Comparison of ENCODE assay signal across 16 cellular contexts in the genomic region with DNA sequence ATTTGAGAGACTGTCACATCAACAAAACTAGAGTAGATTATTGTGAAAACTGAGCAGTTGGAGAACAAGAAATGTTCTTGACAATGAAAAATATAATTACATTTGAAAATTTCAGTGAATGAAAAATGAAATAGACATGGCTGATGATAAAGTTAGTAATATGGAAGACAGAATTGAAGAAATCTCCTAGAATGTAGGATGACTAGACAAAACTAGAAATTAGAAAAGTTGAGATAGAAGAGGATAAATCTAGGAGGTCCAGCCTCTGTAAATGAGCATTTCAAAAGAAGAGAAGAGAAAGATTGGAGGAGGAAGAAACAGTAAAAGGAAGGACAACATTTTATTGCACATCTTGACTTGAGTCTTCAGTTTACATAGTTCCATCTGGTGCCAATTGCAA.
A peak's percentile ranks its signal among the peaks of the same experiment; 100 is the strongest.
DNase-seq lines count a peak whose midpoint lies in the region; ATAC-seq, FAIRE-seq and TF ChIP-seq lines count a peak whose summit lies in the region.
"Had no signal": no experiment of that assay in that cellular context is flagged by ENCODE, and none has a peak within 500 bp of the region (broad histone marks: within the 10 kb centered on the region; RNA-seq: fewer than 3 reads in every experiment).

No MANE protein-coding gene starts in this region.

- H3K4me2 ChIP-seq in SK-N-SH = no peak overlapping the region
- H3K4me2 ChIP-seq in MM.1S (ENCODE audit: low read depth, low read length) = peak overlapping the region; percentile 27; the same call in 1 of the 2 replicates
- no peak overlapping the region for H3K4me2 ChIP-seq in K562 (ENCODE audit: insufficient read depth, low read length)
- H3K4me2 ChIP-seq: BLaER1 treated with 17β-estradiol and CSF1 and Interleukin-3, amounts not matched to agents 10 nM and 100 nM had no signal

- H2AFZ ChIP-seq in SK-N-SH (ENCODE audit: low read depth) (no peak overlapping the region), MM.1S (ENCODE audit: low read length) (no peak overlapping the region), K562 (ENCODE audit: low read depth, low read length) (no peak overlapping the region)

- TF ChIP-seq CTCF in SK-N-SH (IDR thresholded peaks at IDR 0.05) = no peak
- no peak for TF ChIP-seq CTCF in MM.1S (IDR thresholded peaks at IDR 0.05; ENCODE audit: low read length)
- TF ChIP-seq CTCF in K562 (IDR thresholded peaks at IDR 0.05 in 2 of 3, conservative IDR thresholded peaks at IDR 0.05 in 1 of 3; ENCODE audit: insufficient read depth in 2 of 3, low read depth in 1 of 3, low read length in 3 of 3) = no peak
- no peak for TF ChIP-seq CTCF in foreskin fibroblast (IDR thresholded peaks at IDR 0.05; ENCODE audit: low read depth, low read length)

- H3K27ac ChIP-seq in SK-N-SH (ENCODE audit: low read depth in 2 of 2, low read length in 1 of 2) (peak overlapping the region in 1 of 2 experiments; percentile 100; a peak in 2 of 4 replicates), MM.1S (ENCODE audit: low read length) (peak overlapping the region; percentile 65; the same call in 1 of the 2 replicates), K562 (ENCODE audit: extremely low read depth, low read depth, low read length) (no peak overlapping the region)
- H3K27ac ChIP-seq: 22Rv1; BLaER1 treated with 17β-estradiol and CSF1 and Interleukin-3, amounts not matched to agents 10 nM and 100 nM had no signal

- no peak for ATAC-seq in SK-N-SH treated with all-trans-retinoic acid at 6 μM for 48 hours
- ATAC-seq in K562 = no peak
- ATAC-seq: CD8-positive, alpha-beta T cell had no signal

- CTCF ChIA-PET in SK-N-SH (lab: Yijun Ruan, JAX) (interaction anchor here (1.6 kb wide), 1 partner anchor 376 kb away, joined by 3 read pairs; no protein-coding TSS in a partner anchor), K562 (lab: Yijun Ruan, JAX; ENCODE audit: low intra/inter-chr PET ratio) (no interaction called here)

- no peak for TF ChIP-seq POLR2A in K562 (conservative IDR thresholded peaks at IDR 0.05)

- H3K27me3 ChIP-seq in SK-N-SH (ENCODE audit: insufficient read depth) (no peaks in the 10 kb centered on the region), MM.1S (replicated peaks; ENCODE audit: insufficient read depth, low read length) (no peaks in the 10 kb centered on the region), K562 (ENCODE audit: control insufficient read depth in 2 of 2, insufficient read depth in 2 of 2, low read length in 2 of 2) (peaks cover 15 to 42% of the 10 kb centered on the region in 2 experiments; a peak in 4 of 5 replicates)
- H3K27me3 ChIP-seq: BLaER1 treated with 17β-estradiol and CSF1 and Interleukin-3, amounts not matched to agents 10 nM and 100 nM had no signal

- H3K9me3 ChIP-seq in SK-N-SH = 0 out of 2 replicates have a peak, but pooled peaks cover 6% of the 10 kb centered on the region
- no peaks in the 10 kb centered on the region for H3K9me3 ChIP-seq in MM.1S (replicated peaks; ENCODE audit: insufficient read depth, low read length)
- no peaks in the 10 kb centered on the region for H3K9me3 ChIP-seq in K562 (replicated peaks; ENCODE audit: control insufficient read depth, insufficient read depth, low read depth, low read length)

- BruUV-seq in K562 (replicated peaks; lab: Mats Ljungman, UMichigan) = no TSS peak

- DNase-seq in SK-N-SH = no peak
- no peak for DNase-seq in MM.1S
- DNase-seq in K562 (ENCODE audit: extremely low read depth in 1 of 4, low spot score in 3 of 4) = no peak
- no peak for DNase-seq in kidney glomerular epithelial cell (lab: John Stamatoyannopoulos, UW)
- DNase-seq in foreskin fibroblast = no peak
- no peak for DNase-seq in RPMI8226
- DNase-seq: Calu3; CD8-positive, alpha-beta T cell; DMS79 treated with DMSO at 0.1 percent for 48 hours; GF-D8; H9 had no signal

- H3K36me3 ChIP-seq in SK-N-SH (replicated peaks in 1 of 2; ENCODE audit: control insufficient read depth in 1 of 2, insufficient read depth in 2 of 2, low read length in 1 of 2) (peaks cover 0 to 3% of the 10 kb centered on the region in 2 experiments), MM.1S (replicated peaks; ENCODE audit: insufficient read depth, low read length) (no peaks in the 10 kb centered on the region), K562 (ENCODE audit: control insufficient read depth, insufficient read depth, low read length) (no peaks in the 10 kb centered on the region)
- H3K36me3 ChIP-seq: BLaER1 treated with 17β-estradiol and CSF1 and Interleukin-3, amounts not matched to agents 10 nM and 100 nM had no signal

- intact Hi-C loops in K562 (cut with micrococcal nuclease) = no loop called here

- H3K9me1 ChIP-seq in K562 (ENCODE audit: control insufficient read depth, insufficient read depth, low read length) = no peaks in the 10 kb centered on the region

- no peak overlapping the region for H3K4me3 ChIP-seq in SK-N-SH (ENCODE audit: low read depth in 2 of 2, low read length in 1 of 2)
- H3K4me3 ChIP-seq in MM.1S (ENCODE audit: low read length) = no peak overlapping the region
- no peak overlapping the region for H3K4me3 ChIP-seq in K562
- no peak overlapping the region for H3K4me3 ChIP-seq in foreskin fibroblast (ENCODE audit: low read depth in 1 of 2, low read length in 2 of 2)
- H3K4me3 ChIP-seq: BLaER1 treated with 17β-estradiol and CSF1 and Interleukin-3, amounts not matched to agents 10 nM and 100 nM; GM12878 had no signal

- TF ChIP-seq EP300 in SK-N-SH (IDR thresholded peaks at IDR 0.05; ENCODE audit: borderline replicate concordance in 1 of 2, low read depth in 1 of 2, low read length in 1 of 2) = no peak
- TF ChIP-seq EP300 in K562 (IDR thresholded peaks at IDR 0.05; ENCODE audit: low read length) = no peak

- POLR2A ChIA-PET in SK-N-SH (lab: Yijun Ruan, JAX) = no interaction called here
- POLR2A ChIA-PET in K562 (lab: Yijun Ruan, JAX) = no interaction called here

- no peak overlapping the region for H3K9ac ChIP-seq in SK-N-SH
- no peak overlapping the region for H3K9ac ChIP-seq in MM.1S (ENCODE audit: low read length)
- no peak overlapping the region for H3K9ac ChIP-seq in K562 (ENCODE audit: insufficient read depth in 1 of 2, low read depth in 2 of 2, low read length in 2 of 2)
- H3K9ac ChIP-seq: BLaER1 treated with 17β-estradiol and CSF1 and Interleukin-3, amounts not matched to agents 10 nM and 100 nM had no signal

- H4K20me1 ChIP-seq in SK-N-SH (ENCODE audit: insufficient read depth) (no peaks in the 10 kb centered on the region), MM.1S (ENCODE audit: insufficient read depth, low read length) (no peaks in the 10 kb centered on the region), K562 (replicated peaks; ENCODE audit: control insufficient read depth, insufficient read depth, low read length) (no peaks in the 10 kb centered on the region)

- FAIRE-seq in K562 (lab: Jason Lieb, UNC) = no peak
- FAIRE-seq: H1 had no signal

- H3K79me2 ChIP-seq in SK-N-SH (ENCODE audit: insufficient read depth) (no peaks in the 10 kb centered on the region), MM.1S (ENCODE audit: low read length) (no peaks in the 10 kb centered on the region), K562 (ENCODE audit: control insufficient read depth, insufficient read depth, low read length) (no peaks in the 10 kb centered on the region)

- H3K9me2 ChIP-seq in SK-N-SH = no peaks in the 10 kb centered on the region
- no peaks in the 10 kb centered on the region for H3K9me2 ChIP-seq in MM.1S (replicated peaks; ENCODE audit: insufficient read depth, low read length)

- peaks cover 4 to 25% of the 10 kb centered on the region in 2 experiments; a peak in 3 of 4 replicates for H3K4me1 ChIP-seq in SK-N-SH (ENCODE audit: control insufficient read depth in 1 of 2, insufficient read depth in 2 of 2, low read depth in 1 of 2, low read length in 1 of 2)
- peaks cover 15% of the 10 kb centered on the region for H3K4me1 ChIP-seq in MM.1S (ENCODE audit: low read length)
- H3K4me1 ChIP-seq in K562 (replicated peaks in 1 of 2; ENCODE audit: control insufficient read depth in 2 of 2, insufficient read depth in 2 of 2, low read length in 2 of 2) = peaks cover 0 to 12% of the 10 kb centered on the region in 2 experiments; a peak in 2 of 5 replicates

- no peak for TF ChIP-seq RAD21 in SK-N-SH (IDR thresholded peaks at IDR 0.05; ENCODE audit: low read length)
- TF ChIP-seq RAD21 in K562 (CRISPR knock-in tag; conservative IDR thresholded peaks at IDR 0.05 in 1 of 2, IDR thresholded peaks at IDR 0.05 in 1 of 2) = no peak

- in situ Hi-C loops in K562 (cut with MboI) = no loop called here

- H3F3A ChIP-seq in SK-N-SH (replicated peaks; ENCODE audit: insufficient read depth) (peaks cover 31% of the 10 kb centered on the region), MM.1S (ENCODE audit: insufficient read depth, low read length) (peaks cover 4% of the 10 kb centered on the region; the same call in 1 of the 2 replicates)

TF ChIP-seq in SK-N-SH treated with all-trans-retinoic acid at 6 μM for 48 hours, 23 proteins besides CTCF, POLR2A, EP300 and RAD21:
- TF ChIP-seq BACH2 (CRISPR knock-in tag; IDR thresholded peaks at IDR 0.05; ENCODE audit: borderline replicate concordance) (no peak), ZFP30 (CRISPR knock-in tag; IDR thresholded peaks at IDR 0.05) (peak; percentile 50; the same call in 1 of the 2 replicates)

TF ChIP-seq in SK-N-SH, 30 proteins besides CTCF, POLR2A, EP300 and RAD21 (continues in another document):
- TF ChIP-seq NFIC (IDR thresholded peaks at IDR 0.05; ENCODE audit: borderline replicate concordance) (no peak), FOXM1 (IDR thresholded peaks at IDR 0.05; ENCODE audit: low read depth) (no peak), FOXJ3 (CRISPR knock-in tag; IDR thresholded peaks at IDR 0.05) (no peak), CHD2 (IDR thresholded peaks at IDR 0.05; ENCODE audit: low read length, partially characterized antibody) (no peak), TCF12 (IDR thresholded peaks at IDR 0.05) (no peak), MXI1 (IDR thresholded peaks at IDR 0.05; ENCODE audit: low read depth, low read length) (no peak), ELF1 (IDR thresholded peaks at IDR 0.05) (no peak)

TF ChIP-seq in K562, 482 proteins besides CTCF, POLR2A, EP300 and RAD21 (continues in another document):
- TF ChIP-seq MAFG (tag; conservative IDR thresholded peaks at IDR 0.05) = peak; percentile 67
